ENCODE assay signal across 8 cellular contexts in genomic region chr9:33160446-33160845, GRCh38. TPM values are rescaled to one million over a fixed set of nuclear protein-coding genes. Genes with fewer than 3 reads are reported as not detected.
DNase-seq lines count a peak whose midpoint lies in the region; ATAC-seq and TF ChIP-seq lines count a peak whose summit lies in the region.
"Not testable (repeated sequence)": the region's sequence is repeated elsewhere in the genome, so short reads cannot be mapped to it uniquely, and the experiment has no call there.

No MANE protein-coding gene starts in this region.

- peak overlapping the region; percentile 65 for H3K4me3 Mint-ChIP-seq in activated T-cell treated with anti-CD3 and anti-CD28 coated beads, Interleukin-2, amount 50 U/mL, for 24 hours
- H3K4me3 Mint-ChIP-seq in central memory CD8-positive, alpha-beta T cell, result peak overlapping the region; percentile 85

- H3K27ac Mint-ChIP-seq in activated T-cell treated with anti-CD3 and anti-CD28 coated beads, Interleukin-2, amount 50 U/mL, for 24 hours, result peak overlapping the region; percentile 97
- H3K27ac Mint-ChIP-seq in central memory CD8-positive, alpha-beta T cell (ENCODE audit: low read depth), result peak overlapping the region; percentile 93

- not testable (repeated sequence) for TF ChIP-seq POLR2A in upper lobe of left lung (IDR thresholded peaks at IDR 0.05)

- H3K27ac ChIP-seq in Panc1 (ENCODE audit: low read length), result peak overlapping the region; percentile 81
- H3K27ac ChIP-seq in muscle layer of duodenum (ENCODE audit: low read length), result peak overlapping the region; percentile 88
- H3K27ac ChIP-seq in upper lobe of left lung, result peak overlapping the region; percentile 97 to 99 (median 98)

- CTCF ChIA-PET in Panc1 (lab: Charles Lee), result not testable (repeated sequence)

- TF ChIP-seq EP300 in upper lobe of left lung (IDR thresholded peaks at IDR 0.05), result not testable (repeated sequence)

- H3K4me3 ChIP-seq in Panc1 (ENCODE audit: low read depth in 2 of 2, low read length in 2 of 2); muscle layer of duodenum (ENCODE audit: low read depth in 1 of 2, low read length in 2 of 2); upper lobe of left lung: not testable (repeated sequence)
- peak overlapping the region; percentile 46 for H3K4me3 ChIP-seq in skeletal muscle satellite cell (ENCODE audit: low read length)

- H3K36me3 Mint-ChIP-seq in activated T-cell treated with anti-CD3 and anti-CD28 coated beads, Interleukin-2, amount 50 U/mL, for 24 hours (ENCODE audit: low read depth), result peaks cover 13% of the 10 kb centered on the region
- peaks cover 40% of the 10 kb centered on the region for H3K36me3 Mint-ChIP-seq in central memory CD8-positive, alpha-beta T cell (ENCODE audit: insufficient read depth)

- ATAC-seq in Panc1; central memory CD8-positive, alpha-beta T cell (replicated peaks; ENCODE audit: extremely low read depth, poor library complexity, severe bottlenecking); upper lobe of left lung (ENCODE audit: low FRiP score in 2 of 2): not testable (repeated sequence)

- H3K4me1 ChIP-seq in Panc1 (ENCODE audit: control insufficient read depth, insufficient read depth, low read length), result peaks cover 86% of the 10 kb centered on the region
- H3K4me1 ChIP-seq in muscle layer of duodenum (ENCODE audit: control insufficient read depth in 1 of 2, insufficient read depth in 2 of 2, low read length in 2 of 2), result peaks cover 77 to 85% of the 10 kb centered on the region in 2 donors
- H3K4me1 ChIP-seq in skeletal muscle satellite cell (ENCODE audit: control insufficient read depth, insufficient read depth, low read length), result peaks cover 90% of the 10 kb centered on the region
- peaks cover 88 to 100% (median 96%) of the 10 kb centered on the region in 4 donors for H3K4me1 ChIP-seq in upper lobe of left lung

- not testable (repeated sequence) for H3K9me3 Mint-ChIP-seq in activated T-cell treated with anti-CD3 and anti-CD28 coated beads, Interleukin-2, amount 50 U/mL, for 24 hours; central memory CD8-positive, alpha-beta T cell

- DNase-seq in DMS79 (lab: John Stamatoyannopoulos, UW), result peak; percentile 20
- not testable (repeated sequence) for DNase-seq in Panc1 (ENCODE audit: low read depth, low spot score); activated T-cell treated with anti-CD3 and anti-CD28 coated beads, Interleukin-2, amount 50 U/mL, for 24 hours; central memory CD8-positive, alpha-beta T cell (ENCODE audit: low spot score in 2 of 2); upper lobe of left lung
- DNase-seq in glomerular visceral epithelial cell (ENCODE audit: extremely low spot score), result peak; percentile 25

- H3K27me3 ChIP-seq in Panc1 (ENCODE audit: control insufficient read depth, insufficient read depth, low read length); muscle layer of duodenum (ENCODE audit: low read depth, low read length); skeletal muscle satellite cell (ENCODE audit: control insufficient read depth, insufficient read depth, low read length); upper lobe of left lung: not testable (repeated sequence)

- peak overlapping the region; percentile 68 for H3K9ac ChIP-seq in skeletal muscle satellite cell (ENCODE audit: low read depth, low read length)

- not testable (repeated sequence) for TF ChIP-seq CTCF in Panc1 (IDR thresholded peaks at IDR 0.05); upper lobe of left lung (IDR thresholded peaks at IDR 0.05)

- H3K36me3 ChIP-seq in Panc1 (ENCODE audit: control insufficient read depth, insufficient read depth, low read length); muscle layer of duodenum (ENCODE audit: control insufficient read depth in 1 of 2, insufficient read depth in 2 of 2, low read length in 2 of 2); skeletal muscle satellite cell (ENCODE audit: insufficient read depth, low read length); upper lobe of left lung: not testable (repeated sequence)

- not testable (repeated sequence) for H3K27me3 Mint-ChIP-seq in activated T-cell treated with anti-CD3 and anti-CD28 coated beads, Interleukin-2, amount 50 U/mL, for 24 hours; central memory CD8-positive, alpha-beta T cell

- POLR2A ChIA-PET in Panc1 (lab: Charles Lee), result interaction anchor here (0.6 kb wide), 1 partner anchor 8 kb away, joined by 3 read pairs; no protein-coding TSS in a partner anchor

- not testable (repeated sequence) for BruUV-seq in Panc1 (replicated peaks; lab: Mats Ljungman, UMichigan)

- H3K4me1 Mint-ChIP-seq in activated T-cell treated with anti-CD3 and anti-CD28 coated beads, Interleukin-2, amount 50 U/mL, for 24 hours (ENCODE audit: low read depth), result peaks cover 95% of the 10 kb centered on the region
- peaks cover 83% of the 10 kb centered on the region for H3K4me1 Mint-ChIP-seq in central memory CD8-positive, alpha-beta T cell

- in situ Hi-C loops in Panc1 (cut with HindIII; ENCODE audit: low pct_unique_long_range_greater_than_20kb, low sequenced_read_pairs), result not testable (repeated sequence)

- intact Hi-C loops in Panc1 (cut with micrococcal nuclease; ENCODE audit: unreplicated experiment), result not testable (repeated sequence)

- peak overlapping the region; percentile 82 for H3K4me2 ChIP-seq in skeletal muscle satellite cell (ENCODE audit: low read length)

- WGBS in upper lobe of left lung, 2 donors, result 67 to 73% methylated on average over 9 of the region's 9 CpGs

- H3K9me3 ChIP-seq in Panc1 (ENCODE audit: control insufficient read depth, insufficient read depth, low read depth, low read length); muscle layer of duodenum (ENCODE audit: control insufficient read depth in 1 of 2, low read length in 2 of 2); skeletal muscle satellite cell (replicated peaks; ENCODE audit: low read length); upper lobe of left lung: not testable (repeated sequence)

RNA-seq across cellular contexts. Expression of gene B4GALT1, which starts 6.7 kb away (rescaled TPM):
- total RNA-seq in Panc1 (2021; ENCODE audit: unreplicated experiment) (57.4 TPM), upper lobe of left lung (10 to 100 TPM; 26.2 to 83.3 (median 70.8) TPM)
- polyA plus RNA-seq in Panc1 (2012; ENCODE audit: insufficient read length), result 34.5 TPM
- total RNA-seq in skeletal muscle satellite cell (2012; rRNA removed), result 21.8 and 29.7 TPM in 2 replicates
